1 cellular context compared by ENCODE assay signal in the genomic region with DNA sequence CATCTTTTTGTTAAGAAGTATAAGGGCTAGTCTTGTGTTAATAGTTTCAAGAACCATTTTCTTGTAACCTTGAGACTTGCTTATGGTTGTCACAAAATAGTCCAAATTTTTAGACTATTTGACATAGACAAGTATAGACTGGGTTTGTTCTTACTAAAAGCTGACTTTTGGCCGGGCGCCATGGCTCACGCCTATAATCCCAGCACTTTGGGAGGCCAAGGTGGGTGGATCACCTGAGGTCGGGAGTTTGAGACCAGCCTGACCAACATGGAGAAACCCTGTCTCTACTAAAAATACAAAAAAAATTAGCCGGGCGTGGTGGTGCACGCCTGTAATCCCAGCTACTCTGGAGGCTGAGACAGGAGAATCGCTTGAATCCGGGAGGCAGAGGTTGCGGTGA. TPM values are rescaled to one million over a fixed set of nuclear protein-coding genes. Genes with fewer than 3 reads are reported as not detected.
"Had no signal": no experiment of that assay in that cellular context is flagged by ENCODE, and none has a peak within 500 bp of the region (broad histone marks: within the 10 kb centered on the region; RNA-seq: fewer than 3 reads in every experiment).

No MANE protein-coding gene starts in this region.

RNA-seq across cellular contexts. Expression of gene ROR2, which starts 51.9 kb away (rescaled TPM):
- total RNA-seq: HT-29 had no signal
